In the genomic region with DNA sequence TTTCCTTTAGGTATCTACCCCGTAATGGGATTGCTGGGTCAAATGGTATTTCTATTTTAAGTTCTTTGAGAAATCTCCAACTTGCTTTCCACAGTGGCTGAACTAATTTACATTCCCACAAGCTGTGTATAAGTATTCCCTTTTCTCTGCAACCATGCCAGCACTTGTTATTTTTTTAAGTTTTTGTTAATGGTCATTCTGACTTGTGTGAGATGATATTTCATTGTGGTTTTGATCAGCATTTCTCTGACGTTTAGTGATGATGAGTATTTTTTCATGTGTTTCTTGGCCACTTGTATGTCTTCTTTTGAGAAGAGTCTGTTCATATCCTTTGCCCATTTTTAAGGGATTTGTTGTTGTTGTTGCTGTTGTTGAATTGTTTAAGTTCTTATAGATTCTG, we compare ENCODE assay signal across 14 cellular contexts.
DNase-seq lines count a peak whose midpoint lies in the region; ATAC-seq and TF ChIP-seq lines count a peak whose summit lies in the region.
"Had no signal": no experiment of that assay in that cellular context is flagged by ENCODE, and none has a peak within 500 bp of the region (broad histone marks: within the 10 kb centered on the region; RNA-seq: fewer than 3 reads in every experiment).

No MANE protein-coding gene starts in this region.

- in situ Hi-C loops in brain microvascular endothelial cell (cut with HindIII; ENCODE audit: low pct_ligation_motif_present, low sequenced_read_pairs), result no loop called here

- H3K36me3 ChIP-seq in ACC112 (ENCODE audit: insufficient read depth, low read length), result no peaks in the 10 kb centered on the region
- H3K36me3 ChIP-seq in brain microvascular endothelial cell (replicated peaks), result no peaks in the 10 kb centered on the region
- no peaks in the 10 kb centered on the region for H3K36me3 ChIP-seq in CD8-positive, alpha-beta T cell (ENCODE audit: insufficient read depth, low read length)

- no peak overlapping the region for H3K4me3 Mint-ChIP-seq in CD8-positive, alpha-beta T cell

- TF ChIP-seq CTCF in brain microvascular endothelial cell (IDR thresholded peaks at IDR 0.05; ENCODE audit: low read depth, low read length, missing control alignments), result no peak
- no peak for TF ChIP-seq CTCF in foreskin fibroblast (IDR thresholded peaks at IDR 0.05; ENCODE audit: low read depth, low read length)
- TF ChIP-seq CTCF in CD8-positive, alpha-beta T cell (IDR thresholded peaks at IDR 0.05), result no peak

- intact Hi-C loops in CD8-positive, alpha-beta T cell (cut with DNase I, micrococcal nuclease), result no loop called here

- H3K79me2 ChIP-seq in ACC112 (ENCODE audit: control insufficient read depth, insufficient read depth, low read length, unreplicated experiment), result no peaks in the 10 kb centered on the region

- H3K27ac ChIP-seq in ACC112 (ENCODE audit: low read depth, low read length) (peak overlapping the region; percentile 57), brain microvascular endothelial cell (peak overlapping the region; percentile 63)
- no peak overlapping the region for H3K27ac ChIP-seq in CD8-positive, alpha-beta T cell (ENCODE audit: low read depth, low read length)

- no peak overlapping the region for H2AFZ ChIP-seq in ACC112 (ENCODE audit: low read length, unreplicated experiment)

- peaks cover 19% of the 10 kb centered on the region for H3K4me1 ChIP-seq in ACC112 (ENCODE audit: control insufficient read depth, insufficient read depth, low read length, unreplicated experiment)
- H3K4me1 ChIP-seq in CD8-positive, alpha-beta T cell (ENCODE audit: insufficient read depth, low read length), result no peaks in the 10 kb centered on the region

- peak; percentile 18 for DNase-seq in HT1080 (ENCODE audit: low read depth)
- peak; percentile 51 for DNase-seq in brain microvascular endothelial cell
- DNase-seq in foreskin fibroblast, result peak; percentile 14 to 55
- DNase-seq in HUDEP-2 (lab: John Stamatoyannopoulos, UW; ENCODE audit: unreplicated experiment in 76 of 76), result no peak
- no peak for DNase-seq in SW 1271 (lab: John Stamatoyannopoulos, UW)
- DNase-seq in CD8-positive, alpha-beta T cell, result no peak
- no peak for DNase-seq in activated CD8-positive, alpha-beta memory T cell treated with anti-CD3 and anti-CD28 coated beads, Interleukin-2, amount 50 U/mL, for 4 hours
- DNase-seq: AML-193, Calu3, Karpas-422, NCI-H1417 treated with DMSO at 0.1 percent for 48 hours, NCI-H2029 treated with DMSO at 0.1 percent for 48 hours, NCI-H524 had no signal

- H3K4me1 Mint-ChIP-seq in CD8-positive, alpha-beta T cell (ENCODE audit: low read depth), result no peaks in the 10 kb centered on the region

- no peak overlapping the region for H3K4me3 ChIP-seq in ACC112 (ENCODE audit: low read depth, low read length)
- no peak overlapping the region for H3K4me3 ChIP-seq in brain microvascular endothelial cell (ENCODE audit: low read depth, low read length)
- H3K4me3 ChIP-seq in foreskin fibroblast (ENCODE audit: low read depth in 1 of 2, low read length in 2 of 2), result no peak overlapping the region
- H3K4me3 ChIP-seq in CD8-positive, alpha-beta T cell (ENCODE audit: low read depth, low read length), result no peak overlapping the region

- H3K27me3 ChIP-seq in ACC112 (ENCODE audit: insufficient read depth, low read length) (no peaks in the 10 kb centered on the region), brain microvascular endothelial cell (replicated peaks) (no peaks in the 10 kb centered on the region)
- no peaks in the 10 kb centered on the region for H3K27me3 ChIP-seq in CD8-positive, alpha-beta T cell (ENCODE audit: insufficient read depth, low read length)

- POLR2A ChIA-PET in CD8-positive, alpha-beta T cell (lab: Charles Lee), result no interaction called here

- CTCF ChIA-PET in CD8-positive, alpha-beta T cell (lab: Charles Lee), result no interaction called here

- peaks cover 3% of the 10 kb centered on the region for H3K9me3 Mint-ChIP-seq in CD8-positive, alpha-beta T cell

- H3K27ac Mint-ChIP-seq in CD8-positive, alpha-beta T cell, result no peak overlapping the region

- no peak for ATAC-seq in CD8-positive, alpha-beta T cell

- no peaks in the 10 kb centered on the region for H3K27me3 Mint-ChIP-seq in CD8-positive, alpha-beta T cell (ENCODE audit: low read depth)

- H3K9me3 ChIP-seq in CD8-positive, alpha-beta T cell (ENCODE audit: low read length), result no peaks in the 10 kb centered on the region

- no peaks in the 10 kb centered on the region for H3K36me3 Mint-ChIP-seq in CD8-positive, alpha-beta T cell

Comparison
In these comparisons a context has a peak if more than half of its experiments do, and no peak if none do; other contexts are left out.
1. DNase-seq: peak in HT1080 (single experiment), brain microvascular endothelial cell (single experiment) and foreskin fibroblast (2 of 2); none in HUDEP-2 (0 of 76), SW 1271 (0 of 2), CD8-positive, alpha-beta T cell (0 of 7) and activated CD8-positive, alpha-beta memory T cell treated with anti-CD3 and anti-CD28 coated beads, Interleukin-2, amount 50 U/mL, for 4 hours (single experiment).